6 cellular contexts compared by ENCODE assay signal in genomic region chr6:90054193-90054592, GRCh38.
DNase-seq lines count a peak whose midpoint lies in the region; ATAC-seq and TF ChIP-seq lines count a peak whose summit lies in the region.
"Not testable (repeated sequence)": the region's sequence is repeated elsewhere in the genome, so short reads cannot be mapped to it uniquely, and the experiment has no call there.

No MANE protein-coding gene starts in this region.

- H3K36me3 ChIP-seq in endodermal cell (ENCODE audit: control insufficient read depth, insufficient read depth, low read length): not testable (repeated sequence)

- H3K27me3 Mint-ChIP-seq in activated CD4-positive, alpha-beta memory T cell treated with anti-CD3 and anti-CD28 coated beads for 36 hours; activated T-helper 17 cell treated with anti-CD3 and anti-CD28 coated beads, Interleukin-2, amount 50 U/mL, for 72 hours; activated naive CD8-positive, alpha-beta T cell; endodermal cell (ENCODE audit: insufficient read depth); stimulated activated naive B cell treated with anti-CD40 and anti-IgM and Interleukin-4, amounts not matched to agents 10 μg/mL and 1 μg/mL and 100 μg/mL, for 72 hours: not testable (repeated sequence)

- H3K4me1 ChIP-seq in endodermal cell (ENCODE audit: control insufficient read depth, insufficient read depth, low read length): not testable (repeated sequence)

- peaks cover 24% of the 10 kb centered on the region for H3K9me3 ChIP-seq in endodermal cell (ENCODE audit: control insufficient read depth, low read length)

- H3K9me3 Mint-ChIP-seq in activated CD4-positive, alpha-beta memory T cell treated with anti-CD3 and anti-CD28 coated beads for 36 hours: peaks cover 37% of the 10 kb centered on the region
- not testable (repeated sequence) for H3K9me3 Mint-ChIP-seq in activated T-helper 17 cell treated with anti-CD3 and anti-CD28 coated beads, Interleukin-2, amount 50 U/mL, for 72 hours; activated naive CD8-positive, alpha-beta T cell (ENCODE audit: low read depth)
- peaks cover 64% of the 10 kb centered on the region for H3K9me3 Mint-ChIP-seq in endodermal cell
- peaks cover 17 to 20% of the 10 kb centered on the region in 2 donors for H3K9me3 Mint-ChIP-seq in stimulated activated naive B cell treated with anti-CD40 and anti-IgM and Interleukin-4, amounts not matched to agents 10 μg/mL and 1 μg/mL and 100 μg/mL, for 72 hours

- POLR2A ChIA-PET in activated CD4-positive, alpha-beta memory T cell treated with anti-CD3 and anti-CD28 coated beads for 36 hours (lab: Charles Lee): interaction anchor here (0.6 to 1.7 kb wide), 2 partner anchors 14 to 374 kb away, joined by 3 to 6 read pairs; no protein-coding TSS in a partner anchor

- CTCF ChIA-PET in activated CD4-positive, alpha-beta memory T cell treated with anti-CD3 and anti-CD28 coated beads for 36 hours (lab: Charles Lee): not testable (repeated sequence)

- peak overlapping the region; percentile 71 for H3K4me3 ChIP-seq in endodermal cell (ENCODE audit: low read length)

- ATAC-seq in activated T-helper 17 cell treated with anti-CD3 and anti-CD28 coated beads, Interleukin-2, amount 50 U/mL, for 72 hours (replicated peaks); stimulated activated naive B cell treated with anti-CD40 and anti-IgM and Interleukin-4, amounts not matched to agents 10 μg/mL and 1 μg/mL and 100 μg/mL, for 72 hours (replicated peaks): not testable (repeated sequence)

- not testable (repeated sequence) for H3K27me3 ChIP-seq in endodermal cell (ENCODE audit: control insufficient read depth, insufficient read depth, low read length, poor library complexity, severe bottlenecking)

- WGBS in endodermal cell (ENCODE audit: insufficient coverage in 1 of 2, insufficient read length in 1 of 2), 2 experiments: 95 to 98% methylated on average over 7 to 11 of the region's 12 CpGs

- not testable (repeated sequence) for TF ChIP-seq CTCF in endodermal cell (conservative IDR thresholded peaks at IDR 0.05)

- H3K9ac ChIP-seq in endodermal cell (ENCODE audit: extremely low read depth, low read length, poor library complexity, severe bottlenecking): not testable (repeated sequence)

- peaks cover 48% of the 10 kb centered on the region for H3K4me1 Mint-ChIP-seq in activated CD4-positive, alpha-beta memory T cell treated with anti-CD3 and anti-CD28 coated beads for 36 hours (ENCODE audit: low read depth)
- peaks cover 21% of the 10 kb centered on the region for H3K4me1 Mint-ChIP-seq in activated T-helper 17 cell treated with anti-CD3 and anti-CD28 coated beads, Interleukin-2, amount 50 U/mL, for 72 hours
- peaks cover 67% of the 10 kb centered on the region for H3K4me1 Mint-ChIP-seq in activated naive CD8-positive, alpha-beta T cell (ENCODE audit: low read depth)
- not testable (repeated sequence) for H3K4me1 Mint-ChIP-seq in endodermal cell
- H3K4me1 Mint-ChIP-seq in stimulated activated naive B cell treated with anti-CD40 and anti-IgM and Interleukin-4, amounts not matched to agents 10 μg/mL and 1 μg/mL and 100 μg/mL, for 72 hours: peaks cover 34 to 67% of the 10 kb centered on the region in 2 donors

- H3K4me3 Mint-ChIP-seq in activated CD4-positive, alpha-beta memory T cell treated with anti-CD3 and anti-CD28 coated beads for 36 hours; activated naive CD8-positive, alpha-beta T cell; endodermal cell: not testable (repeated sequence)
- peak overlapping the region; percentile 59 for H3K4me3 Mint-ChIP-seq in activated T-helper 17 cell treated with anti-CD3 and anti-CD28 coated beads, Interleukin-2, amount 50 U/mL, for 72 hours
- peak overlapping the region in 1 of 2 donors; percentile 17 for H3K4me3 Mint-ChIP-seq in stimulated activated naive B cell treated with anti-CD40 and anti-IgM and Interleukin-4, amounts not matched to agents 10 μg/mL and 1 μg/mL and 100 μg/mL, for 72 hours

- H3K27ac ChIP-seq in endodermal cell (ENCODE audit: low read depth, low read length): not testable (repeated sequence)

- DNase-seq in NCI-H748 (lab: John Stamatoyannopoulos, UW; ENCODE audit: unreplicated experiment): peak; percentile 5
- not testable (repeated sequence) for DNase-seq in activated CD4-positive, alpha-beta memory T cell treated with anti-CD3 and anti-CD28 coated beads for 36 hours; endodermal cell; stimulated activated naive B cell treated with anti-CD40 and anti-IgM and Interleukin-4, amounts not matched to agents 10 μg/mL and 1 μg/mL and 100 μg/mL, for 72 hours

- intact Hi-C loops in activated CD4-positive, alpha-beta memory T cell treated with anti-CD3 and anti-CD28 coated beads for 36 hours (cut with micrococcal nuclease): not testable (repeated sequence)

- peak overlapping the region; percentile 82 for H3K27ac Mint-ChIP-seq in activated CD4-positive, alpha-beta memory T cell treated with anti-CD3 and anti-CD28 coated beads for 36 hours
- not testable (repeated sequence) for H3K27ac Mint-ChIP-seq in activated T-helper 17 cell treated with anti-CD3 and anti-CD28 coated beads, Interleukin-2, amount 50 U/mL, for 72 hours; endodermal cell
- H3K27ac Mint-ChIP-seq in activated naive CD8-positive, alpha-beta T cell: peak overlapping the region; percentile 59
- peak overlapping the region; percentile 95 for H3K27ac Mint-ChIP-seq in stimulated activated naive B cell treated with anti-CD40 and anti-IgM and Interleukin-4, amounts not matched to agents 10 μg/mL and 1 μg/mL and 100 μg/mL, for 72 hours

- peaks cover 51% of the 10 kb centered on the region for H3K36me3 Mint-ChIP-seq in activated CD4-positive, alpha-beta memory T cell treated with anti-CD3 and anti-CD28 coated beads for 36 hours
- H3K36me3 Mint-ChIP-seq in activated T-helper 17 cell treated with anti-CD3 and anti-CD28 coated beads, Interleukin-2, amount 50 U/mL, for 72 hours (ENCODE audit: low read depth): peaks cover 61% of the 10 kb centered on the region
- H3K36me3 Mint-ChIP-seq in activated naive CD8-positive, alpha-beta T cell: peaks cover 28% of the 10 kb centered on the region
- peaks cover 30% of the 10 kb centered on the region for H3K36me3 Mint-ChIP-seq in endodermal cell (ENCODE audit: low read depth)
- peaks cover 61 to 72% of the 10 kb centered on the region in 2 donors for H3K36me3 Mint-ChIP-seq in stimulated activated naive B cell treated with anti-CD40 and anti-IgM and Interleukin-4, amounts not matched to agents 10 μg/mL and 1 μg/mL and 100 μg/mL, for 72 hours
